ENCODE assay signal across 21 cellular contexts in the genomic region with DNA sequence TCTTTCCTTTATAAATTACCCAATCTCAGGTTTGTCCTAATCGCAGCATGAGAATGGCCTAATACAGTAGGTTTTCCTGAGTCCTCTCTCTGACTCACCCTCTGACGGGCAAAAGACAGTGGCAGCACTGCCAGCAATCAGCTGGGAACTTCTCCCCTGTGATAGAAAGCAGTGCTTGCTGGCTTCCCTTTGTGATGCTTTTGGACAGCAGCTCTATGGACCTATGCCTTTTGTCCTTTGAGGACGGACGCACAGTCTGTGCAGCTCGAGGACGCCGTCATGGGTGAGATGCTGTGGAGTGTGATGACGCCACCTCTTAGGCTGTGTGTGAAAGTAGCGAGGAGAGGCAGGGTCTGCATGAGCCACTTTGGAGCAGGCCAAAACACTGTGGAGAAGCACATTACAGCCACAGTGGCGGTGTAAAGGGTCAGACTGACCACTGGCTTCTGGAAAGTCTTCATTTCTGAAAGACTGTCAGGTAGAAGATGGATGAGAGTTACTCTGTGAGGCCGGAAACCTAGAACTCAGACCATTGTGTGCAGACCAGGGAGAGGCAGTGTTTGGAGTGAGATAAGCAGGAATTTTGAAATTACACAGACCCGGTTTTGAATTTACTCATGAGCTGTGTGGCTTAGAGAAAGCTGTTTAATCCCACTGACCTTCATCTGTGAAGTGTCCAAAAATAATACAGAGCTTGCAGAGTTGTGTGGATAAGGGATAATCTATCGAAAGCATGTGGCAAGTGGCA.
A peak's percentile ranks its signal among the peaks of the same experiment; 100 is the strongest.
DNase-seq lines count a peak whose midpoint lies in the region; ATAC-seq, FAIRE-seq and TF ChIP-seq lines count a peak whose summit lies in the region.
"Had no signal": no experiment of that assay in that cellular context is flagged by ENCODE, and none has a peak within 500 bp of the region (broad histone marks: within the 10 kb centered on the region; RNA-seq: fewer than 3 reads in every experiment).

No MANE protein-coding gene starts in this region.

- BruUV-seq in MCF 10A (replicated peaks; lab: Mats Ljungman, UMichigan), result no TSS peak

- no peaks in the 10 kb centered on the region for H3K79me1 ChIP-seq in mesenchymal stem cell (replicated peaks; ENCODE audit: low read length, poor library complexity, severe bottlenecking)

- H3K4me3 ChIP-seq in breast epithelium (no peak overlapping the region), endodermal cell (ENCODE audit: low read length) (no peak overlapping the region), mesenchymal stem cell (ENCODE audit: insufficient read depth in 1 of 2, low read depth in 1 of 2, low read length in 2 of 2) (no peak overlapping the region)
- H3K4me3 ChIP-seq: BLaER1 treated with 17β-estradiol and CSF1 and Interleukin-3, amounts not matched to agents 10 nM and 100 nM; prostate gland had no signal

- no peak overlapping the region for H2AFZ ChIP-seq in mesenchymal stem cell (ENCODE audit: low read depth, low read length)

- H3K4me3 Mint-ChIP-seq in MCF 10A (ENCODE audit: unreplicated experiment), result no peak overlapping the region
- H3K4me3 Mint-ChIP-seq in endodermal cell, result no peak overlapping the region
- H3K4me3 Mint-ChIP-seq in glutamatergic neuron (ENCODE audit: unreplicated experiment), result no peak overlapping the region
- H3K4me3 Mint-ChIP-seq in activated CD8-positive, alpha-beta T cell treated with anti-CD3 and anti-CD28 coated beads, Interleukin-2, amount 10 ng/mL, durations not matched to agents 7 days and 5 days, result no peak overlapping the region

- H2AK5ac ChIP-seq in mesenchymal stem cell (ENCODE audit: low read length, severe bottlenecking), result no peak overlapping the region

- H3K27ac ChIP-seq in breast epithelium, result no peak overlapping the region
- no peak overlapping the region for H3K27ac ChIP-seq in endodermal cell (ENCODE audit: low read depth, low read length)
- no peak overlapping the region for H3K27ac ChIP-seq in mesenchymal stem cell (ENCODE audit: low read length, poor library complexity, severe bottlenecking)
- H3K27ac ChIP-seq: 22Rv1; BLaER1 treated with 17β-estradiol and CSF1 and Interleukin-3, amounts not matched to agents 10 nM and 100 nM; prostate gland had no signal

- no peak overlapping the region for H3K23ac ChIP-seq in mesenchymal stem cell (ENCODE audit: low read length in 2 of 2)

- H3K27me3 Mint-ChIP-seq in MCF 10A (ENCODE audit: insufficient read depth, unreplicated experiment), result no peaks in the 10 kb centered on the region
- H3K27me3 Mint-ChIP-seq in endodermal cell (ENCODE audit: insufficient read depth), result no peaks in the 10 kb centered on the region
- peaks cover 3% of the 10 kb centered on the region for H3K27me3 Mint-ChIP-seq in glutamatergic neuron (ENCODE audit: unreplicated experiment)
- no peaks in the 10 kb centered on the region for H3K27me3 Mint-ChIP-seq in activated CD8-positive, alpha-beta T cell treated with anti-CD3 and anti-CD28 coated beads, Interleukin-2, amount 10 ng/mL, durations not matched to agents 7 days and 5 days (ENCODE audit: low read depth)

- DNase-seq in MCF 10A (ENCODE audit: unreplicated experiment) (peak; percentile 75), breast epithelium (ENCODE audit: low spot score in 2 of 2) (no peak), endodermal cell (no peak), mesenchymal stem cell (peak; percentile 40), urothelium cell line (ENCODE audit: low spot score) (no peak), glutamatergic neuron (no peak)
- DNase-seq in activated CD8-positive, alpha-beta T cell treated with anti-CD3 and anti-CD28 coated beads, Interleukin-2, amount 10 ng/mL, durations not matched to agents 7 days and 5 days, result no peak
- DNase-seq: anterior cingulate cortex; effector CD8-positive, alpha-beta T cell; islet precursor cell; MV-4-11; NCI-H2107; SHP77; stimulated activated CD4-positive, alpha-beta T cell treated with anti-CD3 and anti-CD28 coated beads, Interleukin-1b, Interleukin-23, amount 100 ng/mL, for 48 hours; stimulated activated CD8-positive, alpha-beta memory T cell treated with anti-CD3 and anti-CD28 coated beads, Interleukin-4, amount 100 ng/mL, for 48 hours had no signal

- H3K4me2 ChIP-seq in mesenchymal stem cell (ENCODE audit: low read length, poor library complexity, severe bottlenecking), result no peak overlapping the region
- H3K4me2 ChIP-seq: BLaER1 treated with 17β-estradiol and CSF1 and Interleukin-3, amounts not matched to agents 10 nM and 100 nM had no signal

- no peak for TF ChIP-seq POLR2A in breast epithelium (IDR thresholded peaks at IDR 0.05)

- CTCF ChIA-PET in MCF 10A (lab: Yijun Ruan, JAX), result interaction anchor here (0.7 to 0.8 kb wide), 2 partner anchors 7 to 66 kb away, joined by 3 to 5 read pairs; no protein-coding TSS in a partner anchor
- CTCF ChIA-PET in activated CD8-positive, alpha-beta T cell treated with anti-CD3 and anti-CD28 coated beads, Interleukin-2, amount 10 ng/mL, durations not matched to agents 7 days and 5 days (lab: Charles Lee), result interaction anchor here (0.6 kb wide), 1 partner anchor 1237 kb away, joined by 3 read pairs; no protein-coding TSS in a partner anchor

- H3K27ac Mint-ChIP-seq in MCF 10A (ENCODE audit: low read depth, unreplicated experiment) (peak overlapping the region; percentile 3), endodermal cell (peak overlapping the region; percentile 27), glutamatergic neuron (ENCODE audit: unreplicated experiment) (no peak overlapping the region)
- no peak overlapping the region for H3K27ac Mint-ChIP-seq in activated CD8-positive, alpha-beta T cell treated with anti-CD3 and anti-CD28 coated beads, Interleukin-2, amount 10 ng/mL, durations not matched to agents 7 days and 5 days

- H2BK120ac ChIP-seq in mesenchymal stem cell (ENCODE audit: low read depth, low read length), result no peak overlapping the region

- no peak overlapping the region for H2BK12ac ChIP-seq in mesenchymal stem cell (ENCODE audit: low read length in 2 of 2)

- H2BK5ac ChIP-seq in mesenchymal stem cell (ENCODE audit: low read depth, low read length, poor library complexity, severe bottlenecking), result no peak overlapping the region

- peak overlapping the region; percentile 1 for H4K91ac ChIP-seq in mesenchymal stem cell (ENCODE audit: low read length)

- intact Hi-C loops in MCF 10A (cut with micrococcal nuclease), result no loop called here
- intact Hi-C loops in breast epithelium (cut with DNase I; ENCODE audit: low total_unique reads), result no loop called here

- peak; percentile 50 for FAIRE-seq in urothelium cell line (lab: Jason Lieb, UNC)
- FAIRE-seq: frontal cortex, GM19239 had no signal

- H3K9ac ChIP-seq in endodermal cell (ENCODE audit: extremely low read depth, low read length, poor library complexity, severe bottlenecking) (no peak overlapping the region), mesenchymal stem cell (ENCODE audit: low read length) (no peak overlapping the region)
- H3K9ac ChIP-seq: BLaER1 treated with 17β-estradiol and CSF1 and Interleukin-3, amounts not matched to agents 10 nM and 100 nM had no signal

- no peak for TF ChIP-seq CTCF in MCF 10A (IDR thresholded peaks at IDR 0.05; ENCODE audit: unreplicated experiment)
- no peak for TF ChIP-seq CTCF in breast epithelium (IDR thresholded peaks at IDR 0.05)
- TF ChIP-seq CTCF in endodermal cell (conservative IDR thresholded peaks at IDR 0.05), result no peak
- TF ChIP-seq CTCF in glutamatergic neuron (IDR thresholded peaks at IDR 0.05; ENCODE audit: partially characterized antibody, unreplicated experiment), result no peak

- H3K9me3 Mint-ChIP-seq in MCF 10A (ENCODE audit: unreplicated experiment), result no peaks in the 10 kb centered on the region
- peaks cover 9% of the 10 kb centered on the region for H3K9me3 Mint-ChIP-seq in endodermal cell
- H3K9me3 Mint-ChIP-seq in glutamatergic neuron (ENCODE audit: unreplicated experiment), result no peaks in the 10 kb centered on the region
- H3K9me3 Mint-ChIP-seq in activated CD8-positive, alpha-beta T cell treated with anti-CD3 and anti-CD28 coated beads, Interleukin-2, amount 10 ng/mL, durations not matched to agents 7 days and 5 days (ENCODE audit: insufficient read depth), result peaks cover 5% of the 10 kb centered on the region

- ATAC-seq in GM19395 (IDR thresholded peaks at IDR 0.05; ENCODE audit: unreplicated experiment), result no peak
- no peak for ATAC-seq in activated CD8-positive, alpha-beta T cell treated with anti-CD3 and anti-CD28 coated beads, Interleukin-2, amount 10 ng/mL, durations not matched to agents 7 days and 5 days

- H3K4me1 Mint-ChIP-seq in MCF 10A (ENCODE audit: insufficient read depth, unreplicated experiment) (peaks cover 13% of the 10 kb centered on the region), endodermal cell (no peaks in the 10 kb centered on the region), glutamatergic neuron (ENCODE audit: low read depth, unreplicated experiment) (no peaks in the 10 kb centered on the region)
- no peaks in the 10 kb centered on the region for H3K4me1 Mint-ChIP-seq in activated CD8-positive, alpha-beta T cell treated with anti-CD3 and anti-CD28 coated beads, Interleukin-2, amount 10 ng/mL, durations not matched to agents 7 days and 5 days (ENCODE audit: low read depth)

- H4K8ac ChIP-seq in mesenchymal stem cell (ENCODE audit: low read length), result no peak overlapping the region

- H3K14ac ChIP-seq in mesenchymal stem cell (ENCODE audit: low read length in 2 of 2), result no peak overlapping the region

- H3K36me3 ChIP-seq in breast epithelium (no peaks in the 10 kb centered on the region), endodermal cell (ENCODE audit: control insufficient read depth, insufficient read depth, low read length) (peaks cover 17% of the 10 kb centered on the region), mesenchymal stem cell (ENCODE audit: control insufficient read depth in 1 of 2, insufficient read depth in 2 of 2, low read depth in 1 of 2, low read length in 2 of 2) (no peaks in the 10 kb centered on the region)
- H3K36me3 ChIP-seq: BLaER1 treated with 17β-estradiol and CSF1 and Interleukin-3, amounts not matched to agents 10 nM and 100 nM; prostate gland had no signal

- no peak overlapping the region for H3K18ac ChIP-seq in mesenchymal stem cell (ENCODE audit: low read depth in 1 of 2, low read length in 2 of 2)

- peaks cover 23% of the 10 kb centered on the region for H3K36me3 Mint-ChIP-seq in MCF 10A (ENCODE audit: insufficient read depth, unreplicated experiment)
- peaks cover 18% of the 10 kb centered on the region for H3K36me3 Mint-ChIP-seq in endodermal cell (ENCODE audit: low read depth)
- H3K36me3 Mint-ChIP-seq in glutamatergic neuron (ENCODE audit: unreplicated experiment), result peaks cover 5% of the 10 kb centered on the region
- H3K36me3 Mint-ChIP-seq in activated CD8-positive, alpha-beta T cell treated with anti-CD3 and anti-CD28 coated beads, Interleukin-2, amount 10 ng/mL, durations not matched to agents 7 days and 5 days (ENCODE audit: low read depth), result no peaks in the 10 kb centered on the region

- peak overlapping the region in 1 of 2 experiments; percentile 5 for H3K4ac ChIP-seq in mesenchymal stem cell (ENCODE audit: low read depth in 1 of 2, low read length in 2 of 2)

- WGBS in endodermal cell (ENCODE audit: insufficient coverage in 1 of 2, insufficient read length in 1 of 2), 2 experiments, result 88 to 93% methylated on average over 9 to 13 of the region's 13 CpGs
- 83% methylated on average over 13 of the region's 13 CpGs for WGBS in mesenchymal stem cell

- H2BK15ac ChIP-seq in mesenchymal stem cell (ENCODE audit: low read depth, poor library complexity, severe bottlenecking), result no peak overlapping the region

- POLR2A ChIA-PET in MCF 10A (lab: Yijun Ruan, JAX), result interaction anchor here (1.6 to 1.9 kb wide), 2 partner anchors 12 to 22 kb away, joined by 5 to 6 read pairs; no protein-coding TSS in a partner anchor
- POLR2A ChIA-PET in activated CD8-positive, alpha-beta T cell treated with anti-CD3 and anti-CD28 coated beads, Interleukin-2, amount 10 ng/mL, durations not matched to agents 7 days and 5 days (lab: Charles Lee), result no interaction called here

- H3K27me3 ChIP-seq in breast epithelium (no peaks in the 10 kb centered on the region), endodermal cell (ENCODE audit: control insufficient read depth, insufficient read depth, low read length, poor library complexity, severe bottlenecking) (no peaks in the 10 kb centered on the region), mesenchymal stem cell (ENCODE audit: control insufficient read depth in 1 of 2, insufficient read depth in 1 of 2, low read length in 2 of 2) (no peaks in the 10 kb centered on the region)
- H3K27me3 ChIP-seq: BLaER1 treated with 17β-estradiol and CSF1 and Interleukin-3, amounts not matched to agents 10 nM and 100 nM had no signal

- H3K4me1 ChIP-seq in breast epithelium, result no peaks in the 10 kb centered on the region
- no peaks in the 10 kb centered on the region for H3K4me1 ChIP-seq in endodermal cell (ENCODE audit: control insufficient read depth, insufficient read depth, low read length)
- no peaks in the 10 kb centered on the region for H3K4me1 ChIP-seq in mesenchymal stem cell (ENCODE audit: control insufficient read depth, insufficient read depth, low read depth, low read length)
- H3K4me1 ChIP-seq: prostate gland had no signal

- H3K9me3 ChIP-seq in breast epithelium (peaks cover 0 to 5% of the 10 kb centered on the region in 2 donors), endodermal cell (ENCODE audit: control insufficient read depth, low read length) (peaks cover 6% of the 10 kb centered on the region), mesenchymal stem cell (ENCODE audit: control insufficient read depth, low read length) (no peaks in the 10 kb centered on the region)
- H3K9me3 ChIP-seq: prostate gland had no signal

Comparison
In these comparisons a context has a peak if more than half of its experiments do, and no peak if none do; other contexts are left out.
1. DNase-seq: peak in MCF 10A (single experiment) and mesenchymal stem cell (single experiment); none in breast epithelium (0 of 2), endodermal cell (single experiment), urothelium cell line (single experiment), glutamatergic neuron (single experiment) and activated CD8-positive, alpha-beta T cell treated with anti-CD3 and anti-CD28 coated beads, Interleukin-2, amount 10 ng/mL, durations not matched to agents 7 days and 5 days (single experiment).
2. H3K27ac Mint-ChIP-seq: peak in MCF 10A (single experiment) and endodermal cell (single experiment); none in glutamatergic neuron (single experiment) and activated CD8-positive, alpha-beta T cell treated with anti-CD3 and anti-CD28 coated beads, Interleukin-2, amount 10 ng/mL, durations not matched to agents 7 days and 5 days (single experiment).